In genomic region chr2:12834239-12834638, GRCh38 we compare ENCODE assay signal across 19 cellular contexts.
DNase-seq lines count a peak whose midpoint lies in the region; ATAC-seq and TF ChIP-seq lines count a peak whose summit lies in the region.
"Had no signal": no experiment of that assay in that cellular context is flagged by ENCODE, and none has a peak within 500 bp of the region (broad histone marks: within the 10 kb centered on the region; RNA-seq: fewer than 3 reads in every experiment).

No MANE protein-coding gene starts in this region.

- DNase-seq in SK-N-SH = no peak
- DNase-seq in EH (ENCODE audit: low read depth) = peak; percentile 19
- peak; percentile 14 for DNase-seq in hepatic stellate cell (ENCODE audit: low spot score)
- DNase-seq in C1 segment of cervical spinal cord (lab: John Stamatoyannopoulos, UW) = no peak
- DNase-seq in Karpas-422 = no peak
- DNase-seq: AML-193; Calu3; CD4-positive, alpha-beta memory T cell; DMS 273 treated with DMSO at 0.1 percent for 48 hours; DMS53; DND-41; HCEC 1CT had no signal

- TF ChIP-seq EP300 in SK-N-SH (IDR thresholded peaks at IDR 0.05; ENCODE audit: borderline replicate concordance in 1 of 2, low read depth in 1 of 2, low read length in 1 of 2) = no peak

- H2AFZ ChIP-seq in SK-N-SH (ENCODE audit: low read depth) = no peak overlapping the region
- H2AFZ ChIP-seq in parathyroid adenoma = no peak overlapping the region
- H2AFZ ChIP-seq in Karpas-422 (ENCODE audit: low read length) = no peak overlapping the region
- H2AFZ ChIP-seq: GM23338 had no signal

- H3K9ac ChIP-seq in SK-N-SH (no peak overlapping the region), parathyroid adenoma (no peak overlapping the region), Karpas-422 (ENCODE audit: low read length) (no peak overlapping the region)

- CTCF ChIA-PET in SK-N-SH (lab: Yijun Ruan, JAX) = interaction anchor here (0.7 to 1.9 kb wide), 5 partner anchors 10 to 172 kb away, joined by 3 to 8 read pairs (median 3); no protein-coding TSS in a partner anchor

- H3K4me1 ChIP-seq in SK-N-SH (ENCODE audit: control insufficient read depth in 1 of 2, insufficient read depth in 2 of 2, low read depth in 1 of 2, low read length in 1 of 2) = no peaks in the 10 kb centered on the region; a peak in 1 of 4 replicates
- no peaks in the 10 kb centered on the region for H3K4me1 ChIP-seq in parathyroid adenoma
- peaks cover 8% of the 10 kb centered on the region for H3K4me1 ChIP-seq in Karpas-422 (ENCODE audit: low read length)
- H3K4me1 ChIP-seq: A549 had no signal

- no peaks in the 10 kb centered on the region for H3F3A ChIP-seq in SK-N-SH (replicated peaks; ENCODE audit: insufficient read depth)

- H3K79me2 ChIP-seq in SK-N-SH (ENCODE audit: insufficient read depth) (no peaks in the 10 kb centered on the region), parathyroid adenoma (no peaks in the 10 kb centered on the region), Karpas-422 (ENCODE audit: low read length) (no peaks in the 10 kb centered on the region)

- H3K9me2 ChIP-seq in SK-N-SH (no peaks in the 10 kb centered on the region), Karpas-422 (replicated peaks; ENCODE audit: insufficient read depth, low read length) (no peaks in the 10 kb centered on the region)

- no peak overlapping the region for H3K4me2 ChIP-seq in SK-N-SH
- H3K4me2 ChIP-seq in parathyroid adenoma (ENCODE audit: low read length) = no peak overlapping the region
- H3K4me2 ChIP-seq in Karpas-422 (ENCODE audit: low read depth, low read length, poor library complexity, severe bottlenecking) = no peak overlapping the region
- H3K4me2 ChIP-seq: A549, GM23338 had no signal

- WGBS in SK-N-SH (ENCODE audit: low lambda C conversion rate) = 76% methylated on average over 3 of the region's 3 CpGs

- ATAC-seq in SK-N-SH treated with all-trans-retinoic acid at 6 μM for 48 hours (no peak), HG03571 (IDR thresholded peaks at IDR 0.05; ENCODE audit: unreplicated experiment) (no peak)
- ATAC-seq: A549, GM23338 had no signal

- TF ChIP-seq CTCF in SK-N-SH (IDR thresholded peaks at IDR 0.05) (no peak), parathyroid adenoma (IDR thresholded peaks at IDR 0.05) (no peak)

- H3K36me3 ChIP-seq in SK-N-SH (replicated peaks in 1 of 2; ENCODE audit: control insufficient read depth in 1 of 2, insufficient read depth in 2 of 2, low read length in 1 of 2) (no peaks in the 10 kb centered on the region), parathyroid adenoma (ENCODE audit: control insufficient read depth, insufficient read depth, low read length) (no peaks in the 10 kb centered on the region), Karpas-422 (ENCODE audit: insufficient read depth, low read length) (no peaks in the 10 kb centered on the region)

- H3K9me3 ChIP-seq in SK-N-SH (no peaks in the 10 kb centered on the region), parathyroid adenoma (ENCODE audit: control insufficient read depth, low read length) (no peaks in the 10 kb centered on the region), Karpas-422 (ENCODE audit: low read length) (no peaks in the 10 kb centered on the region)
- H3K9me3 ChIP-seq: A549 had no signal

- H3K27me3 ChIP-seq in SK-N-SH (ENCODE audit: insufficient read depth) (no peaks in the 10 kb centered on the region), parathyroid adenoma (ENCODE audit: control insufficient read depth, insufficient read depth, low read length) (no peaks in the 10 kb centered on the region), Karpas-422 (ENCODE audit: low read length) (no peaks in the 10 kb centered on the region)

- POLR2A ChIA-PET in SK-N-SH (lab: Yijun Ruan, JAX) = no interaction called here

- H3K4me3 ChIP-seq in SK-N-SH (ENCODE audit: low read depth in 2 of 2, low read length in 1 of 2) (no peak overlapping the region), parathyroid adenoma (ENCODE audit: low read depth, low read length) (no peak overlapping the region), Karpas-422 (ENCODE audit: low read length) (no peak overlapping the region)
- H3K4me3 ChIP-seq: A549, GM23338 had no signal

- H3K27ac ChIP-seq in SK-N-SH (ENCODE audit: low read depth in 2 of 2, low read length in 1 of 2) = no peak overlapping the region
- peak overlapping the region; percentile 45 for H3K27ac ChIP-seq in parathyroid adenoma
- H3K27ac ChIP-seq in Karpas-422 (ENCODE audit: low read length) = no peak overlapping the region
- H3K27ac ChIP-seq: 22Rv1, A549, HL-60 had no signal

- no peak for TF ChIP-seq RAD21 in SK-N-SH (IDR thresholded peaks at IDR 0.05; ENCODE audit: low read length)

- no peaks in the 10 kb centered on the region for H4K20me1 ChIP-seq in SK-N-SH (ENCODE audit: insufficient read depth)
- H4K20me1 ChIP-seq in Karpas-422 (ENCODE audit: insufficient read depth, low read depth, low read length) = no peaks in the 10 kb centered on the region

TF ChIP-seq in SK-N-SH, 30 proteins besides CTCF, POLR2A, EP300 and RAD21:
- TF ChIP-seq YY1 (IDR thresholded peaks at IDR 0.05; ENCODE audit: low read depth) (no peak), REST (IDR thresholded peaks at IDR 0.05; ENCODE audit: low read depth, low read length) (no peak), NRF1 (IDR thresholded peaks at IDR 0.05; ENCODE audit: low read depth, low read length) (no peak), FOXJ3 (CRISPR knock-in tag; IDR thresholded peaks at IDR 0.05) (no peak), SIN3A (IDR thresholded peaks at IDR 0.05; ENCODE audit: borderline replicate concordance, low read depth, low read length) (no peak), TCF12 (IDR thresholded peaks at IDR 0.05) (0 out of 2 replicates have a peak, but pooled peaks have one; percentile 6)

TF ChIP-seq in SK-N-SH treated with all-trans-retinoic acid at 6 μM for 48 hours, 23 proteins besides CTCF, POLR2A, EP300 and RAD21:
- TF ChIP-seq TSHZ2 (CRISPR knock-in tag; IDR thresholded peaks at IDR 0.05) (no peak), SNAI2 (CRISPR knock-in tag; IDR thresholded peaks at IDR 0.05) (no peak), TCF4 (CRISPR knock-in tag; IDR thresholded peaks at IDR 0.05; ENCODE audit: borderline replicate concordance) (no peak), ZFP30 (CRISPR knock-in tag; IDR thresholded peaks at IDR 0.05) (no peak), ZNF8 (CRISPR knock-in tag; IDR thresholded peaks at IDR 0.05) (no peak)

Comparison
In these comparisons a context has a peak if more than half of its experiments do, and no peak if none do; other contexts are left out.
1. DNase-seq: peak in EH (single experiment) and hepatic stellate cell (single experiment); none in SK-N-SH (single experiment), C1 segment of cervical spinal cord (0 of 14) and Karpas-422 (single experiment).